In the genomic region with DNA sequence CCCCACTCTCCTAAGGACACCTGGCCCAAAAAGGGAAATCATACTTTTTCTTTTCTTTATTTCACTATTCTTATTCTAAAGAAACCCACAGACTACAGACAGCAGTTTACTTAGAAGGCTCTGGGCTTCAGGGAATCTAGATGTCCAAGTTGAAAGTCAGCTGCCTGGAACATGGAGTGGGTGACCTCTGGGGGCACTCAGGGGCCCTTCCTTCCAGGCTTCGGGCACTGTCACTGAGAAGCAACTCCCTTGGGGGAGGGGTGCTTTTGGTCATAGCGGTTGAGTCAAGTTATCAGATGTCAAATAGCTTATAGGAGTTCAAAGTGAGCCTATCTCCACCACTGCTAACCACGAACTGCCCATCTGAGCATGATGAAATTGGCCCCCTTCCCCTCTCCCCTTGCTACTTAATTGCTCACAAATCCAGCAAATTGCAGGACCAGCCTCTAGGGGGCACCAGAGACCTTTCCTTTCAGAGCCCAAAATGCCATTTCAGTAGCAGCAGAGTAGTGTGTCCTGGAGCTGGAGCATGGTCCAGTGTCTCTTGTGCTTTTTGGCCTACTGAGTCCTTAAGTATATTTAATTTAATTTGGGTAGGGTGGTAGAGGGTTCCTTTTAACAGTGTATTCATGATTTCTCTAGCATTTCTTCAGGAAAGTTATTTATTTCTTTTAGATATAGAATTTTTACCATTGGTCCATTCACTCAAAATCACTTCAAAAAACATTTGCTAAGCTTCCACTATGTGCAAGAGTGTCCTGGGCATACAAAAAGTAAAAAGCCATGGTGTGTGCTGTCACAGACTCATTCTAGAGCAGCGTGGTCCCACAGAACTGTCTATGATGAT, we compare ENCODE assay signal across 1 cellular context.
TF ChIP-seq lines count a peak whose summit lies in the region.

No MANE protein-coding gene starts in this region.

TF ChIP-seq in SK-N-SH, 30 proteins besides CTCF, POLR2A, EP300 and RAD21 (continued from another document):
- TF ChIP-seq, protein P1, sequence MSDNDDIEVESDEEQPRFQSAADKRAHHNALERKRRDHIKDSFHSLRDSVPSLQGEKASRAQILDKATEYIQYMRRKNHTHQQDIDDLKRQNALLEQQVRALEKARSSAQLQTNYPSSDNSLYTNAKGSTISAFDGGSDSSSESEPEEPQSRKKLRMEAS (IDR thresholded peaks at IDR 0.05; ENCODE audit: low read depth) = no peak
- TF ChIP-seq NFIC (IDR thresholded peaks at IDR 0.05; ENCODE audit: borderline replicate concordance) (no peak), TCF12 (IDR thresholded peaks at IDR 0.05) (0 out of 2 replicates have a peak, but pooled peaks have one; percentile 1), YY1 (IDR thresholded peaks at IDR 0.05; ENCODE audit: low read depth) (no peak), CHD2 (IDR thresholded peaks at IDR 0.05; ENCODE audit: low read length, partially characterized antibody) (no peak), JUND (IDR thresholded peaks at IDR 0.05) (no peak), FOSL2 (IDR thresholded peaks at IDR 0.05; ENCODE audit: borderline replicate concordance, low read depth) (no peak), SMC3 (IDR thresholded peaks at IDR 0.05; ENCODE audit: low read depth, low read length) (peak; percentile 86)
- TF ChIP-seq, protein P2, sequence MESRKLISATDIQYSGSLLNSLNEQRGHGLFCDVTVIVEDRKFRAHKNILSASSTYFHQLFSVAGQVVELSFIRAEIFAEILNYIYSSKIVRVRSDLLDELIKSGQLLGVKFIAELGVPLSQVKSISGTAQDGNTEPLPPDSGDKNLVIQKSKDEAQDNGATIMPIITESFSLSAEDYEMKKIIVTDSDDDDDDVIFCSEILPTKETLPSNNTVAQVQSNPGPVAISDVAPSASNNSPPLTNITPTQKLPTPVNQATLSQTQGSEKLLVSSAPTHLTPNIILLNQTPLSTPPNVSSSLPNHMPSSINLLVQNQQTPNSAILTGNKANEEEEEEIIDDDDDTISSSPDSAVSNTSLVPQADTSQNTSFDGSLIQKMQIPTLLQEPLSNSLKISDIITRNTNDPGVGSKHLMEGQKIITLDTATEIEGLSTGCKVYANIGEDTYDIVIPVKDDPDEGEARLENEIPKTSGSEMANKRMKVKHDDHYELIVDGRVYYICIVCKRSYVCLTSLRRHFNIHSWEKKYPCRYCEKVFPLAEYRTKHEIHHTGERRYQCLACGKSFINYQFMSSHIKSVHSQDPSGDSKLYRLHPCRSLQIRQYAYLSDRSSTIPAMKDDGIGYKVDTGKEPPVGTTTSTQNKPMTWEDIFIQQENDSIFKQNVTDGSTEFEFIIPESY (IDR thresholded peaks at IDR 0.05; ENCODE audit: borderline replicate concordance, low read depth) = no peak
- TF ChIP-seq, protein P3, sequence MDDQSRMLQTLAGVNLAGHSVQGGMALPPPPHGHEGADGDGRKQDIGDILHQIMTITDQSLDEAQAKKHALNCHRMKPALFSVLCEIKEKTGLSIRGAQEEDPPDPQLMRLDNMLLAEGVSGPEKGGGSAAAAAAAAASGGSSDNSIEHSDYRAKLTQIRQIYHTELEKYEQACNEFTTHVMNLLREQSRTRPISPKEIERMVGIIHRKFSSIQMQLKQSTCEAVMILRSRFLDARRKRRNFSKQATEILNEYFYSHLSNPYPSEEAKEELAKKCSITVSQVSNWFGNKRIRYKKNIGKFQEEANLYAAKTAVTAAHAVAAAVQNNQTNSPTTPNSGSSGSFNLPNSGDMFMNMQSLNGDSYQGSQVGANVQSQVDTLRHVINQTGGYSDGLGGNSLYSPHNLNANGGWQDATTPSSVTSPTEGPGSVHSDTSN (IDR thresholded peaks at IDR 0.05) = no peak
- TF ChIP-seq, protein P4, sequence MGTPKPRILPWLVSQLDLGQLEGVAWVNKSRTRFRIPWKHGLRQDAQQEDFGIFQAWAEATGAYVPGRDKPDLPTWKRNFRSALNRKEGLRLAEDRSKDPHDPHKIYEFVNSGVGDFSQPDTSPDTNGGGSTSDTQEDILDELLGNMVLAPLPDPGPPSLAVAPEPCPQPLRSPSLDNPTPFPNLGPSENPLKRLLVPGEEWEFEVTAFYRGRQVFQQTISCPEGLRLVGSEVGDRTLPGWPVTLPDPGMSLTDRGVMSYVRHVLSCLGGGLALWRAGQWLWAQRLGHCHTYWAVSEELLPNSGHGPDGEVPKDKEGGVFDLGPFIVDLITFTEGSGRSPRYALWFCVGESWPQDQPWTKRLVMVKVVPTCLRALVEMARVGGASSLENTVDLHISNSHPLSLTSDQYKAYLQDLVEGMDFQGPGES (IDR thresholded peaks at IDR 0.05; ENCODE audit: low read depth, low read length) = no peak
